Comparison of ENCODE assay signal across 7 cellular contexts in the genomic region with DNA sequence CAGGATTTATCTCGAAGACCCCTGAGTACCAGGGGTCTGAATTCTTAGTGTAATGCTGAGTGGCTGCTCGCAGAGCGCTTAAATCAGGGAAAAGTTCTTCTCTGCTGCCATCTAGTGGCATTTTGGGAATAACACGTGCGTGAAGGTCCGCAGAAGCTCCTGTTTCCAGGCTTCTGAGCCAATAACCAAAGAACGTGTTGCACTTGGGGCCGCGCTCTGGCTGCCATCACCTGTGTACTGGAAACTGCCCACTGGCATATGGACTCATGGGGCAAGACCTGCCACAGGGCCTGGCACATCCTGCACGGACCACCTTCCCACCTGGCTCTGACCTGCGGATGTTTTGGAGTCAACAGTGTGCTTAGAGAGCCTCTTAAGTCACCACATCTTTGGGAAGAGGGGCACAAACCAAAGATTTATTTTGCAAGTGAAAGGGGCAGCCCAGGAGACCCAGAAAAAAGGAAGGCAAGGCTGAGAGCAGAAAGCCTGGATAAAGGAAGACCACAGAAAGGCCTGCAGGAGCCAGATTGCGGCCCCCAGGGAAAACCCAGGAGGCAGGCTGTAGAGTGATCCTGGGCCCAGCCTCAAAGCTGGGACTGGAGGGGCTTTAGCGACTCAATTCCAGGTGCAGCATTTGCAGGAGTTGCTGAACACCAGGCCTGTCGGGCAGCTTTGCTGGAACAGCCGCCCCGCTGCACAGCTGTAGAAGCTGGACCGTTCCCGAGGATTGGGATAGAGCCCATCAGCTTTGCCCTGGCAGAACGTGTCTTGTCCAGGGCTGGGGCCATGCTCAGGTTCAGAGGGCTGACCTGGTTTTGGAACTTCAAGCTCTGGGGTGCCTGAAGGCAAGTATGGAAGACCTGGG. TPM values are rescaled to one million over a fixed set of nuclear protein-coding genes. Genes with fewer than 3 reads are reported as not detected.
DNase-seq lines count a peak whose midpoint lies in the region; ATAC-seq, FAIRE-seq and TF ChIP-seq lines count a peak whose summit lies in the region.

No MANE protein-coding gene starts in this region.

- H3K4me1 ChIP-seq in GM12878 (ENCODE audit: control insufficient read depth, insufficient read depth, low read length) (no peaks in the 10 kb centered on the region), spleen (peaks cover 0 to 36% (median 15%) of the 10 kb centered on the region in 6 donors)

- no peak overlapping the region for H2AFZ ChIP-seq in GM12878 (ENCODE audit: control insufficient read depth, low read depth, low read length)

- CTCF ChIA-PET in GM12878 (lab: Yijun Ruan, JAX): interaction anchor here (0.7 to 8.5 kb wide), 49 partner anchors 8 to 497 kb away, joined by 3 to 114 read pairs (median 4); partner anchors contain the start of genes ADORA1, MYBPH and TMEM183A

- peak; percentile 95 for FAIRE-seq in GM12878 (lab: Jason Lieb, UNC)

- 31% methylated on average over 19 of the region's 19 CpGs for WGBS in GM12878 (ENCODE audit: insufficient coverage, insufficient replicate concordance, low lambda C conversion rate, missing lambda C conversion rate)
- 33 to 36% (median 35%) methylated on average over 18 to 19 of the region's 19 CpGs for WGBS in spleen, 5 donors

- peak; percentile 78 for TF ChIP-seq RAD21 in GM12878 (IDR thresholded peaks at IDR 0.05; ENCODE audit: insufficient read depth, low read depth, low read length)

- no TSS peak for BruUV-seq in GM12878 (replicated peaks; lab: Mats Ljungman, UMichigan)

- H3K27me3 ChIP-seq in GM12878 (replicated peaks in 1 of 2; ENCODE audit: control insufficient read depth in 2 of 2, insufficient read depth in 2 of 2, low read length in 1 of 2) (peaks cover 0 to 5% of the 10 kb centered on the region in 2 experiments; a peak in 1 of 4 replicates), spleen (replicated peaks in 1 of 7) (peaks cover 0 to 22% (median 5%) of the 10 kb centered on the region in 7 donors)

- TF ChIP-seq EP300 in GM12878 (IDR thresholded peaks at IDR 0.05; ENCODE audit: borderline replicate concordance in 1 of 2, control insufficient read depth in 1 of 2, low read depth in 2 of 2, low read length in 2 of 2): no peak

- H3K9me3 ChIP-seq in GM12878 (replicated peaks; ENCODE audit: control insufficient read depth, insufficient read depth, low read length): no peaks in the 10 kb centered on the region
- H3K9me3 ChIP-seq in spleen: no peaks in the 10 kb centered on the region

- H3K27ac ChIP-seq in GM12878 (ENCODE audit: control insufficient read depth, insufficient read depth) (no peak overlapping the region), spleen (no peak overlapping the region)

- H4K20me1 ChIP-seq in GM12878 (ENCODE audit: control insufficient read depth, insufficient read depth): no peaks in the 10 kb centered on the region

- no peaks in the 10 kb centered on the region for H3K36me3 ChIP-seq in GM12878 (ENCODE audit: control insufficient read depth in 2 of 2, insufficient read depth in 2 of 2, low read length in 1 of 2)
- no peaks in the 10 kb centered on the region for H3K36me3 ChIP-seq in spleen

- no peaks in the 10 kb centered on the region for H3K79me2 ChIP-seq in GM12878 (ENCODE audit: control insufficient read depth, insufficient read depth, low read length)

- H3K9ac ChIP-seq in GM12878 (ENCODE audit: control insufficient read depth, insufficient read depth, low read length): no peak overlapping the region

- in situ Hi-C loops in GM12878 (cut with MboI): loop anchor here (5.0 kb wide), 1 partner anchor 179 kb away; no protein-coding TSS in a partner anchor

- TF ChIP-seq POLR2A in GM12878 (IDR thresholded peaks at IDR 0.05; ENCODE audit: low read depth, low read length) (no peak), spleen (IDR thresholded peaks at IDR 0.05) (no peak)

- POLR2A ChIA-PET in GM12878 (lab: Charles Lee): interaction anchor here (1.3 kb wide), 1 partner anchor 50 kb away, joined by 4 read pairs; no protein-coding TSS in a partner anchor

- TF ChIP-seq CTCF in GM12875 (IDR thresholded peaks at IDR 0.05; ENCODE audit: borderline replicate concordance, insufficient read depth, low read depth, low read length) (peak; percentile 68), GM12878 (IDR thresholded peaks at IDR 0.05 in 2 of 3, conservative IDR thresholded peaks at IDR 0.05 in 1 of 3; ENCODE audit: control insufficient read depth in 2 of 3, extremely low read depth in 1 of 3, insufficient read depth in 1 of 3, low read depth in 3 of 3, low read length in 3 of 3) (peak; percentile 63 to 90 (median 64); a peak in 5 of 6 replicates), spleen (IDR thresholded peaks at IDR 0.05 in 8 of 11, conservative IDR thresholded peaks at IDR 0.05 in 3 of 11) (peak; percentile 49 to 93 (median 81))

- intact Hi-C loops in GM12878 (cut with micrococcal nuclease; ENCODE audit: unreplicated experiment): loop anchor here (1.0 to 2.0 kb wide), 4 partner anchors 44 to 177 kb away; no protein-coding TSS in a partner anchor
- intact Hi-C loops in spleen (cut with DNase I; ENCODE audit: low total_unique reads): loop anchor here (2.0 to 5.0 kb wide), 2 partner anchors 99 to 176 kb away; no protein-coding TSS in a partner anchor

- peak; percentile 92 for ATAC-seq in GM12878
- no peak for ATAC-seq in HG02588 (IDR thresholded peaks at IDR 0.05; ENCODE audit: unreplicated experiment)

- no peak overlapping the region for H3K4me2 ChIP-seq in GM12878 (ENCODE audit: control insufficient read depth, insufficient read depth)

- RAD21 ChIA-PET in GM12878 (lab: Charles Lee; ENCODE audit: unreplicated experiment): interaction anchor here (0.6 to 4.0 kb wide), 21 partner anchors 8 to 209 kb away, joined by 3 to 61 read pairs (median 4); partner anchors contain the start of gene MYBPH

- no peak overlapping the region for H3K4me3 ChIP-seq in GM12875 (ENCODE audit: low read depth, low read length)
- no peak overlapping the region for H3K4me3 ChIP-seq in GM12878
- no peak overlapping the region for H3K4me3 ChIP-seq in spleen

- DNase-seq in NCI-H1930 (lab: John Stamatoyannopoulos, UW) (peak; percentile 28 to 74), T1000 (lab: John Stamatoyannopoulos, UW) (peak; percentile 15), GM12878 (ENCODE audit: low read depth, low spot score) (peak; percentile 17), iPS DF 19.7 (ENCODE audit: low read depth, low spot score) (peak; percentile 48), spleen (no peak)

- SMC1A ChIA-PET in GM12878 (lab: Charles Lee; ENCODE audit: uncharacterized antibody, unreplicated experiment): interaction anchor here (0.6 to 4.0 kb wide), 24 partner anchors 8 to 243 kb away, joined by 3 to 41 read pairs (median 3); partner anchors contain the start of gene TMEM183A

RNA-seq across cellular contexts. Expression of gene CHIT1, which starts 13.0 kb away (rescaled TPM):
- 3.7 and 5.3 TPM in 2 replicates for total RNA-seq in GM12878 (2013; cell fraction: nucleolus; rRNA removed)
- 1.4 and 2.5 TPM in 2 replicates for total RNA-seq in GM12878 (2014; rRNA removed)
- 0.89 and 1.0 TPM in 2 replicates for total RNA-seq in GM12878 (2014; rRNA removed; fragmentation: Illumina TruSeq; extraction: Trizol)
- total RNA-seq in GM12878 (2021): 1.1 and 2.1 TPM in 2 replicates
- 0.21 TPM for polyA plus RNA-seq in GM12878 (2011; ENCODE audit: low read depth)
- 0.23 and 0.39 TPM in 2 replicates for polyA plus RNA-seq in GM12878 (2011; rRNA removed)
- polyA plus RNA-seq in GM12878 (2011; cell fraction: cytosol; rRNA removed): 0.32 and 0.43 TPM in 2 replicates
- polyA plus RNA-seq in GM12878 (2011; cell fraction: nucleus; rRNA removed): 2.1 and 2.4 TPM in 2 replicates
- 0.65 and 1.1 TPM in 2 replicates for polyA plus RNA-seq in GM12878 (2012)
- polyA plus RNA-seq in GM12878 (2014; fragmentation: Illumina TruSeq; extraction: Trizol): 0.43 and 0.63 TPM in 2 replicates
- polyA plus RNA-seq in GM12878 (2014; fragmentation: Nextera tagmentation; extraction: Ambion mirVana): under 1 TPM; 0.02 to 0.27 TPM
- polyA plus RNA-seq in GM12878 (2014; rRNA removed): 1.0 and 1.3 TPM in 2 replicates
- polyA plus RNA-seq in GM12878 (2016; fragmentation: Nextera tagmentation; extraction: Ambion mirVana): under 1 TPM; 0.32 to 0.96 TPM
- polyA minus RNA-seq in GM12878 (2011; rRNA and poly(A)+ RNA removed): 0.73 and 1.8 TPM in 2 replicates
- 1.2 TPM in 1 of 2 replicates, not detected in the other for polyA minus RNA-seq in GM12878 (2011; cell fraction: cytosol; rRNA and poly(A)+ RNA removed)
- polyA minus RNA-seq in GM12878 (2011; cell fraction: nucleus; rRNA and poly(A)+ RNA removed): 1.7 and 2.7 TPM in 2 replicates
- 10 to 100 TPM in 2 of 7 donors, 1 to 10 TPM in 5; 2.2 to 31.0 (median 7.8) TPM for total RNA-seq in spleen
- 100 to 1,000 TPM in 1 of 3 donors, 1 to 10 TPM in 2; 2.0 to 165 (median 2.2) TPM for polyA plus RNA-seq in spleen

RNA-seq across cellular contexts. Expression of gene CHI3L1, which starts 30.0 kb away (rescaled TPM):
- total RNA-seq in GM12878 (2013; cell fraction: nucleolus; rRNA removed): 0.44 and 0.84 TPM in 2 replicates
- total RNA-seq in GM12878 (2014; rRNA removed) (0.34 and 0.38 TPM in 2 replicates), GM12878 (2014; rRNA removed; fragmentation: Illumina TruSeq; extraction: Trizol) (0.09 and 0.22 TPM in 2 replicates), GM12878 (2021) (0.24 and 0.44 TPM in 2 replicates), spleen (10 to 100 TPM in 4 of 7 donors, 1 to 10 TPM in 3; 7.1 to 41.2 (median 15.2) TPM)
- 0.37 TPM for polyA plus RNA-seq in GM12878 (2011; ENCODE audit: low read depth)
- polyA plus RNA-seq in GM12878 (2011; rRNA removed) (0.29 and 0.77 TPM in 2 replicates), GM12878 (2014; fragmentation: Illumina TruSeq; extraction: Trizol) (0.19 and 0.21 TPM in 2 replicates), GM12878 (2014; fragmentation: Nextera tagmentation; extraction: Ambion mirVana) (under 1 TPM; 0.10 to 0.26 TPM), GM12878 (2014; rRNA removed) (0.44 and 0.65 TPM in 2 replicates), GM12878 (2016; fragmentation: Nextera tagmentation; extraction: Ambion mirVana) (1 to 10 TPM; 1.2 to 1.7 TPM), spleen (10 to 100 TPM in 2 of 3 donors, 1 to 10 TPM in 1; 2.7 to 40.8 (median 15.7) TPM)
- 0.43 and 0.80 TPM in 2 replicates for polyA plus RNA-seq in GM12878 (2011; cell fraction: cytosol; rRNA removed)
- 2.4 and 4.3 TPM in 2 replicates for polyA plus RNA-seq in GM12878 (2011; cell fraction: nucleus; rRNA removed)
- 0.20 and 0.79 TPM in 2 replicates for polyA plus RNA-seq in GM12878 (2012)
- 0.21 TPM in 1 of 2 replicates, not detected in the other for polyA minus RNA-seq in GM12878 (2011; rRNA and poly(A)+ RNA removed)
- not detected in 2 replicates for polyA minus RNA-seq in GM12878 (2011; cell fraction: cytosol; rRNA and poly(A)+ RNA removed)
- 0.12 TPM in 1 of 2 replicates, not detected in the other for polyA minus RNA-seq in GM12878 (2011; cell fraction: nucleus; rRNA and poly(A)+ RNA removed)

RNA-seq across cellular contexts. Expression of gene MYBPH, which starts 40.9 kb away (rescaled TPM):
- total RNA-seq in GM12878 (2013; cell fraction: nucleolus; rRNA removed): not detected in 2 replicates
- total RNA-seq in GM12878 (2014; rRNA removed) (0.05 and 0.06 TPM in 2 replicates), GM12878 (2014; rRNA removed; fragmentation: Illumina TruSeq; extraction: Trizol) (not detected in 2 replicates), GM12878 (2021) (not detected in 2 replicates), spleen (1 to 10 TPM in 1 of 7 donors, under 1 TPM in 3, not detected in 3; 0.32 to 2.7 (median 0.74) TPM)
- not detected for polyA plus RNA-seq in GM12878 (2011; ENCODE audit: low read depth)
- polyA plus RNA-seq in GM12878 (2011; rRNA removed) (not detected in 2 replicates), GM12878 (2014; fragmentation: Illumina TruSeq; extraction: Trizol) (0.10 TPM in 1 of 2 replicates, not detected in the other), GM12878 (2014; fragmentation: Nextera tagmentation; extraction: Ambion mirVana) (not detected), GM12878 (2014; rRNA removed) (0.10 and 0.13 TPM in 2 replicates), GM12878 (2016; fragmentation: Nextera tagmentation; extraction: Ambion mirVana) (not detected), spleen (under 1 TPM; 0.09 to 0.23 (median 0.22) TPM)
- polyA plus RNA-seq in GM12878 (2011; cell fraction: cytosol; rRNA removed): 0.04 TPM in 1 of 2 replicates, not detected in the other
- polyA plus RNA-seq in GM12878 (2011; cell fraction: nucleus; rRNA removed): 0.09 TPM in 1 of 2 replicates, not detected in the other
- not detected in 2 replicates for polyA plus RNA-seq in GM12878 (2012)
- polyA minus RNA-seq in GM12878 (2011; rRNA and poly(A)+ RNA removed): not detected in 2 replicates
- not detected in 2 replicates for polyA minus RNA-seq in GM12878 (2011; cell fraction: cytosol; rRNA and poly(A)+ RNA removed)
- polyA minus RNA-seq in GM12878 (2011; cell fraction: nucleus; rRNA and poly(A)+ RNA removed): not detected in 2 replicates

Comparison
In these comparisons a context has a peak if more than half of its experiments do, and no peak if none do; other contexts are left out.
1. RNA of gene CHI3L1, which starts 30.0 kb away (total RNA-seq): 7.1 to 41.2 TPM in spleen; 0.09 to 0.84 TPM in GM12878; every median in the first group is over 4 times any median in the second.
2. Peak in every context shown above with its lines, with median percentiles within 50 percentile points of each other: CTCF ChIP-seq.